In the genomic region with DNA sequence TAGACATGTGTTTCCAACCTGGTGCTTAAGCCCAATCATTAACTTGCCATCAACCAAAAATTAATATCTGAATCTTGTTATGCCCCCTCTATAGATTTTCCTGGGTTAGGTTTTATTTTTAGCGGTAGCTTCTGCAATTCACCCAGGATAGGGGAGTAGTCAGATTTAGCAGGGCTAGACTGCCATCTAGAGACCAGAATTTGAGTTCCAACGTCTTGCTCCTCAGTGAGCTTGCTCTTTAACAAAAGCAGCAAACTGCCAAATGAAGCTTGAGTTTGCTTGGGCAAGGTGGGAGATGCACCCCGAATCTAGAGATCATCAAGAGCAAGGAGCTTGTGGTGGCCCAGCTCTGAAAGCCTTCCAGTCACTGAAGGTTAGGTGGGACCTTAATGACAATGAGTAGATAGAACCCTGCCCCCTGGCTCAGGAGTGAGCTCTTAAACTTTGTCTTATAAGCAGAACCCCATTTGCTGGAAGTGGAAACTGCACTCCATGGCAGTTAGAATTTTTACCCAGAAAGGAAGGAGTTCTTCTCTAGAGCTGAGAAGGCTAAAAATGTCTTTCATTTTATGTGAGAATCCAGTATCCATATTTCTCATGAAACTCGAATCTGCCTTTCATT, we compare ENCODE assay signal across 8 cellular contexts.
DNase-seq lines count a peak whose midpoint lies in the region; ATAC-seq, FAIRE-seq and TF ChIP-seq lines count a peak whose summit lies in the region.
"Had no signal": no experiment of that assay in that cellular context is flagged by ENCODE, and none has a peak within 500 bp of the region (broad histone marks: within the 10 kb centered on the region; RNA-seq: fewer than 3 reads in every experiment).

No MANE protein-coding gene starts in this region.

- no peak overlapping the region for H2BK15ac ChIP-seq in mesenchymal stem cell (ENCODE audit: low read depth, poor library complexity, severe bottlenecking)

- no peaks in the 10 kb centered on the region for H3K27me3 ChIP-seq in OCI-LY1 (ENCODE audit: insufficient read depth, low read length)
- H3K27me3 ChIP-seq in mesenchymal stem cell (ENCODE audit: control insufficient read depth in 1 of 2, insufficient read depth in 1 of 2, low read length in 2 of 2): peaks cover 5 to 14% of the 10 kb centered on the region in 2 experiments

- H3K9ac ChIP-seq in OCI-LY1 (ENCODE audit: low read length) (no peak overlapping the region), mesenchymal stem cell (ENCODE audit: low read length) (no peak overlapping the region)

- no peak overlapping the region for H2BK5ac ChIP-seq in mesenchymal stem cell (ENCODE audit: low read depth, low read length, poor library complexity, severe bottlenecking)

- H2BK12ac ChIP-seq in mesenchymal stem cell (ENCODE audit: low read length in 2 of 2): peak overlapping the region in 1 of 2 experiments; percentile 33

- no peaks in the 10 kb centered on the region for H3K79me2 ChIP-seq in OCI-LY1 (ENCODE audit: insufficient read depth, low read length)

- H3K4me3 ChIP-seq in OCI-LY1 (ENCODE audit: low read depth, low read length, poor library complexity, severe bottlenecking) (no peak overlapping the region), mesenchymal stem cell (ENCODE audit: insufficient read depth in 1 of 2, low read depth in 1 of 2, low read length in 2 of 2) (no peak overlapping the region)
- H3K4me3 ChIP-seq: skin epidermis had no signal

- H2BK120ac ChIP-seq in mesenchymal stem cell (ENCODE audit: low read depth, low read length): no peak overlapping the region

- WGBS in mesenchymal stem cell: 11% methylated on average over 3 of the region's 4 CpGs

- no peak overlapping the region for H3K23ac ChIP-seq in mesenchymal stem cell (ENCODE audit: low read length in 2 of 2)

- H2AFZ ChIP-seq in OCI-LY1 (ENCODE audit: low read length) (no peak overlapping the region), mesenchymal stem cell (ENCODE audit: low read depth, low read length) (no peak overlapping the region)

- H3K4me2 ChIP-seq in OCI-LY1 (ENCODE audit: low read length): no peak overlapping the region
- H3K4me2 ChIP-seq in mesenchymal stem cell (ENCODE audit: low read length, poor library complexity, severe bottlenecking): no peak overlapping the region

- H3K14ac ChIP-seq in mesenchymal stem cell (ENCODE audit: low read length in 2 of 2): no peak overlapping the region

- no peaks in the 10 kb centered on the region for H3K4me1 ChIP-seq in OCI-LY1 (ENCODE audit: insufficient read depth, low read length, severe bottlenecking)
- no peaks in the 10 kb centered on the region for H3K4me1 ChIP-seq in mesenchymal stem cell (ENCODE audit: control insufficient read depth, insufficient read depth, low read depth, low read length)

- peak; percentile 55 for FAIRE-seq in endometrium (lab: Jason Lieb, UNC)

- DNase-seq in GM03348 (ENCODE audit: low spot score): peak; percentile 73
- peak; percentile 80 for DNase-seq in mesenchymal stem cell

- H4K91ac ChIP-seq in mesenchymal stem cell (ENCODE audit: low read length): no peak overlapping the region

- H3K18ac ChIP-seq in mesenchymal stem cell (ENCODE audit: low read depth in 1 of 2, low read length in 2 of 2): peak overlapping the region in 1 of 2 experiments; percentile 6

- no peaks in the 10 kb centered on the region for H3K36me3 ChIP-seq in OCI-LY1 (ENCODE audit: insufficient read depth, low read length)
- H3K36me3 ChIP-seq in mesenchymal stem cell (ENCODE audit: control insufficient read depth in 1 of 2, insufficient read depth in 2 of 2, low read depth in 1 of 2, low read length in 2 of 2): no peaks in the 10 kb centered on the region

- no peaks in the 10 kb centered on the region for H3K79me1 ChIP-seq in mesenchymal stem cell (replicated peaks; ENCODE audit: low read length, poor library complexity, severe bottlenecking)

- H3F3A ChIP-seq in OCI-LY1 (ENCODE audit: insufficient read depth, low read length): no peaks in the 10 kb centered on the region

- H3K27ac ChIP-seq in OCI-LY1 (ENCODE audit: low read depth, low read length, poor library complexity, severe bottlenecking) (no peak overlapping the region), mesenchymal stem cell (ENCODE audit: low read length, poor library complexity, severe bottlenecking) (no peak overlapping the region)
- H3K27ac ChIP-seq: skin epidermis had no signal

- peak overlapping the region in 1 of 2 experiments; percentile 34 for H3K4ac ChIP-seq in mesenchymal stem cell (ENCODE audit: low read depth in 1 of 2, low read length in 2 of 2)

- H4K20me1 ChIP-seq in OCI-LY1 (ENCODE audit: insufficient read depth, low read length): no peaks in the 10 kb centered on the region

- peak; percentile 78 for TF ChIP-seq CTCF in OCI-LY1 (IDR thresholded peaks at IDR 0.05; ENCODE audit: low read length)

- H3K9me3 ChIP-seq in OCI-LY1 (ENCODE audit: low read length): no peaks in the 10 kb centered on the region
- H3K9me3 ChIP-seq in mesenchymal stem cell (ENCODE audit: control insufficient read depth, low read length): no peaks in the 10 kb centered on the region

- no peak overlapping the region for H2AK5ac ChIP-seq in mesenchymal stem cell (ENCODE audit: low read length, severe bottlenecking)

- peak overlapping the region; percentile 56 for H4K8ac ChIP-seq in mesenchymal stem cell (ENCODE audit: low read length)

- ATAC-seq in HG03565 (IDR thresholded peaks at IDR 0.05; ENCODE audit: unreplicated experiment): peak; percentile 57
- no peak for ATAC-seq in HG03442 (IDR thresholded peaks at IDR 0.05; ENCODE audit: unreplicated experiment)
- no peak for ATAC-seq in GM19397 (IDR thresholded peaks at IDR 0.05; ENCODE audit: unreplicated experiment)

- no peaks in the 10 kb centered on the region for H3K9me2 ChIP-seq in OCI-LY1 (ENCODE audit: low read depth, low read length)
